Comparison of ENCODE assay signal across 8 cellular contexts in genomic region chr20:3470627-3471396, GRCh38. TPM values are rescaled to one million over a fixed set of nuclear protein-coding genes. Genes with fewer than 3 reads are reported as not detected.
DNase-seq lines count a peak whose midpoint lies in the region; ATAC-seq and TF ChIP-seq lines count a peak whose summit lies in the region.

Gene ATRN, plus strand, starts transcription at chr20:3471018. Its CDS starts 90 bp downstream, at chr20:3471108.

- no peaks in the 10 kb centered on the region for H3K9me3 Mint-ChIP-seq in natural killer cell treated with Interleukin-12 subunit alpha and Interleukin-12 subunit beta and Interleukin-15 and Interleukin-18, amount 100 ng/mL, for 72 hours

- ATAC-seq in DND-41 (ENCODE audit: insufficient read depth, low read depth) (peak; percentile 86), GM21723 (IDR thresholded peaks at IDR 0.05; ENCODE audit: unreplicated experiment) (peak; percentile 72)
- ATAC-seq in natural killer cell treated with Interleukin-12 subunit alpha and Interleukin-12 subunit beta and Interleukin-15 and Interleukin-18, amount 100 ng/mL, for 72 hours = peak; percentile 97 to 98

- H3K36me3 Mint-ChIP-seq in natural killer cell treated with Interleukin-12 subunit alpha and Interleukin-12 subunit beta and Interleukin-15 and Interleukin-18, amount 100 ng/mL, for 72 hours = no peaks in the 10 kb centered on the region

- TF ChIP-seq CTCF in DND-41 (IDR thresholded peaks at IDR 0.05; ENCODE audit: borderline replicate concordance, extremely low read depth, low read length, poor library complexity, severe bottlenecking) = no peak
- no peak for TF ChIP-seq CTCF in KMS-11 (conservative IDR thresholded peaks at IDR 0.05; ENCODE audit: low read depth, low read length)

- H3K27me3 Mint-ChIP-seq in natural killer cell treated with Interleukin-12 subunit alpha and Interleukin-12 subunit beta and Interleukin-15 and Interleukin-18, amount 100 ng/mL, for 72 hours = peaks cover 4 to 6% of the 10 kb centered on the region in 2 donors

- peak within 1 kb of the TSS; percentile 99 for H2AFZ ChIP-seq in DND-41 (ENCODE audit: low read depth, low read length)
- peak within 1 kb of the TSS; percentile 81 for H2AFZ ChIP-seq in KMS-11 (ENCODE audit: low read depth)

- H3K27me3 ChIP-seq in DND-41 (ENCODE audit: insufficient read depth, low read length, poor library complexity) (peaks cover 42% of the 10 kb centered on the region), KMS-11 (ENCODE audit: insufficient read depth, low read depth) (no peaks in the 10 kb centered on the region)

- peak within 1 kb of the TSS; percentile 92 for H3K4me3 Mint-ChIP-seq in natural killer cell treated with Interleukin-12 subunit alpha and Interleukin-12 subunit beta and Interleukin-15 and Interleukin-18, amount 100 ng/mL, for 72 hours

- H3K4me3 ChIP-seq in DND-41 (ENCODE audit: low read depth in 1 of 2, low read length in 2 of 2) (peak within 1 kb of the TSS; percentile 56 to 79), KMS-11 (IDR thresholded peaks at IDR 0.05; ENCODE audit: insufficient read depth, low read depth, low read length) (no peak within 1 kb of the TSS)

- peaks cover 28 to 30% of the 10 kb centered on the region in 2 donors for H3K4me1 Mint-ChIP-seq in natural killer cell treated with Interleukin-12 subunit alpha and Interleukin-12 subunit beta and Interleukin-15 and Interleukin-18, amount 100 ng/mL, for 72 hours (ENCODE audit: low read depth in 2 of 2)

- H4K20me1 ChIP-seq in DND-41 (ENCODE audit: insufficient read depth, low read length) (peaks cover 9% of the 10 kb centered on the region; the same call in 1 of the 2 replicates), KMS-11 (ENCODE audit: insufficient read depth) (no peaks in the 10 kb centered on the region)

- H3K4me2 ChIP-seq in DND-41 (ENCODE audit: insufficient read depth, low read length) = peak within 1 kb of the TSS; percentile 95
- peak within 1 kb of the TSS; percentile 96 for H3K4me2 ChIP-seq in KMS-11

- H3K27ac ChIP-seq in DND-41 (ENCODE audit: low read length) = peak within 1 kb of the TSS; percentile 57
- no peak within 1 kb of the TSS for H3K27ac ChIP-seq in KMS-11

- H3K9me3 ChIP-seq in DND-41 (ENCODE audit: insufficient read depth, low read length, severe bottlenecking) = no peaks in the 10 kb centered on the region

- no peaks in the 10 kb centered on the region; the same call in 1 of the 2 replicates for H3K36me3 ChIP-seq in DND-41 (ENCODE audit: insufficient read depth, low read length)
- H3K36me3 ChIP-seq in KMS-11 (ENCODE audit: insufficient read depth) = no peaks in the 10 kb centered on the region

- H3K27ac Mint-ChIP-seq in natural killer cell treated with Interleukin-12 subunit alpha and Interleukin-12 subunit beta and Interleukin-15 and Interleukin-18, amount 100 ng/mL, for 72 hours = peak within 1 kb of the TSS; percentile 67 to 87

- H3K9ac ChIP-seq in DND-41 (ENCODE audit: low read depth, low read length) (peak within 1 kb of the TSS; percentile 78), KMS-11 (peak within 1 kb of the TSS; percentile 53; the same call in 1 of the 2 replicates)

- H3K4me1 ChIP-seq in DND-41 (ENCODE audit: insufficient read depth, low read length) (peaks cover 28% of the 10 kb centered on the region), KMS-11 (ENCODE audit: low read depth, poor library complexity, severe bottlenecking) (peaks cover 8% of the 10 kb centered on the region)

- H3K79me2 ChIP-seq in DND-41 (ENCODE audit: insufficient read depth, low read length) = no peaks in the 10 kb centered on the region
- peaks cover 7% of the 10 kb centered on the region; the same call in 1 of the 2 replicates for H3K79me2 ChIP-seq in KMS-11 (ENCODE audit: insufficient read depth, low read depth)

- peak; percentile 87 for DNase-seq in DND-41
- DNase-seq in RPMI8226 = peak; percentile 91
- DNase-seq in activated T-helper 9 cell treated with anti-CD3 and anti-CD28 coated beads, Interleukin-2, amount 50 U/mL, for 16 hours (ENCODE audit: low read depth) = peak; percentile 84
- peak; percentile 81 for DNase-seq in fibroblast of peridontal ligament (ENCODE audit: extremely low read depth)
- peak; percentile 97 for DNase-seq in natural killer cell treated with Interleukin-12 subunit alpha and Interleukin-12 subunit beta and Interleukin-15 and Interleukin-18, amount 100 ng/mL, for 72 hours (ENCODE audit: low spot score)
- peak; percentile 69 to 83 (median 76) for DNase-seq in stimulated activated naive CD4-positive, alpha-beta T cell (lab: John Stamatoyannopoulos, UW)

RNA-seq across cellular contexts. Expression of gene ATRN, which starts in this region (rescaled TPM):
- 10 to 100 TPM; 15.7 to 16.5 TPM for total RNA-seq in natural killer cell treated with Interleukin-12 subunit alpha and Interleukin-12 subunit beta and Interleukin-15 and Interleukin-18, amount 100 ng/mL, for 72 hours
